In genomic region chr5:9496801-9497200, GRCh38 we compare ENCODE assay signal across 29 cellular contexts.
"Had no signal": no experiment of that assay in that cellular context is flagged by ENCODE, and none has a peak within 500 bp of the region (broad histone marks: within the 10 kb centered on the region; RNA-seq: fewer than 3 reads in every experiment).

No MANE protein-coding gene starts in this region.

- H3K27me3 ChIP-seq: MG63 had no signal

- DNase-seq: Karpas-422, Kasumi-1, MG63, MV-4-11, NCI-H1048, NCI-H1092, NCI-H1092 treated with DMSO at 0.1 percent for 48 hours, NCI-H1105, NCI-H1105 treated with DMSO at 0.1 percent for 48 hours, NCI-H1417 treated with DMSO at 0.1 percent for 48 hours, NCI-H1436, NCI-H1436 treated with DMSO at 0.1 percent for 48 hours, NCI-H146, NCI-H1694, NCI-H1694 treated with DMSO at 0.1 percent for 48 hours, NCI-H187 treated with DMSO at 0.1 percent for 48 hours, NCI-H1930, NCI-H2029, NCI-H2029 treated with DMSO at 0.1 percent for 48 hours, NCI-H2081, NCI-H2081 treated with DMSO at 0.1 percent for 48 hours, NCI-H2107, NCI-H2171, NCI-H2171 treated with DMSO at 0.1 percent for 48 hours, NCI-H2227 treated with DMSO at 0.1 percent for 48 hours, NCI-H226, NCI-H345, NCI-H446, NCI-H446 treated with DMSO at 0.1 percent for 48 hours had no signal

- H3K4me3 ChIP-seq: MG63 had no signal
